22 cellular contexts compared by ENCODE assay signal in genomic region chr5:43140286-43140685, GRCh38. TPM values are rescaled to one million over a fixed set of nuclear protein-coding genes. Genes with fewer than 3 reads are reported as not detected.
DNase-seq lines count a peak whose midpoint lies in the region; ATAC-seq and TF ChIP-seq lines count a peak whose summit lies in the region.
"Had no signal": no experiment of that assay in that cellular context is flagged by ENCODE, and none has a peak within 500 bp of the region (broad histone marks: within the 10 kb centered on the region; RNA-seq: fewer than 3 reads in every experiment).

No MANE protein-coding gene starts in this region.

- H3K27me3 ChIP-seq in SK-N-SH (ENCODE audit: insufficient read depth) (no peaks in the 10 kb centered on the region), WERI-Rb-1 (ENCODE audit: insufficient read depth, low read depth, severe bottlenecking) (no peaks in the 10 kb centered on the region)
- H3K27me3 ChIP-seq: adrenal gland, gastroesophageal sphincter, ovary, right lobe of liver, suprapubic skin had no signal

- H3K36me3 Mint-ChIP-seq in activated naive CD4-positive, alpha-beta T cell treated with anti-CD3 and anti-CD28 coated beads for 36 hours (ENCODE audit: low read depth) = peaks cover 52% of the 10 kb centered on the region
- H3K36me3 Mint-ChIP-seq in effector memory CD8-positive, alpha-beta T cell (ENCODE audit: insufficient read depth) = peaks cover 72% of the 10 kb centered on the region
- H3K36me3 Mint-ChIP-seq in stimulated activated effector memory CD8-positive, alpha-beta T cell treated with anti-CD3 and anti-CD28 coated beads, Interleukin-12 subunit alpha, Interleukin-12 subunit beta, amount 100 ng/mL, for 72 hours = peaks cover 98% of the 10 kb centered on the region

- peaks cover 45% of the 10 kb centered on the region for H3K4me1 Mint-ChIP-seq in activated naive CD4-positive, alpha-beta T cell treated with anti-CD3 and anti-CD28 coated beads for 36 hours (ENCODE audit: low read depth)
- H3K4me1 Mint-ChIP-seq in effector memory CD8-positive, alpha-beta T cell (ENCODE audit: low read depth in 2 of 2) = peaks cover 25 to 46% of the 10 kb centered on the region in 2 donors
- peaks cover 29% of the 10 kb centered on the region for H3K4me1 Mint-ChIP-seq in stimulated activated effector memory CD8-positive, alpha-beta T cell treated with anti-CD3 and anti-CD28 coated beads, Interleukin-12 subunit alpha, Interleukin-12 subunit beta, amount 100 ng/mL, for 72 hours

- H3K27ac ChIP-seq in SK-N-SH (ENCODE audit: low read depth in 2 of 2, low read length in 1 of 2) = no peak overlapping the region
- no peak overlapping the region for H3K27ac ChIP-seq in WERI-Rb-1
- H3K27ac ChIP-seq: adrenal gland, gastroesophageal sphincter, ovary, right lobe of liver, suprapubic skin had no signal

- POLR2A ChIA-PET in SK-N-SH (lab: Yijun Ruan, JAX) = no interaction called here

- H3K27me3 Mint-ChIP-seq in activated naive CD4-positive, alpha-beta T cell treated with anti-CD3 and anti-CD28 coated beads for 36 hours (ENCODE audit: low read depth) = no peaks in the 10 kb centered on the region
- H3K27me3 Mint-ChIP-seq in effector memory CD8-positive, alpha-beta T cell = no peaks in the 10 kb centered on the region

- peaks cover 25% of the 10 kb centered on the region; the same call in 1 of the 2 replicates for H4K20me1 ChIP-seq in SK-N-SH (ENCODE audit: insufficient read depth)

- no peak overlapping the region for H2AFZ ChIP-seq in SK-N-SH (ENCODE audit: low read depth)

- CTCF ChIA-PET in activated naive CD4-positive, alpha-beta T cell treated with anti-CD3 and anti-CD28 coated beads for 36 hours (lab: Charles Lee) = interaction anchor here (0.6 to 1.7 kb wide), 5 partner anchors 10 to 172 kb away, joined by 3 to 5 read pairs (median 4); no protein-coding TSS in a partner anchor
- CTCF ChIA-PET in SK-N-SH (lab: Yijun Ruan, JAX) = interaction anchor here (1.5 kb wide), 1 partner anchor 34 kb away, joined by 4 read pairs; no protein-coding TSS in a partner anchor

- H3K9me3 ChIP-seq in SK-N-SH (no peaks in the 10 kb centered on the region), WERI-Rb-1 (ENCODE audit: severe bottlenecking) (no peaks in the 10 kb centered on the region)
- H3K9me3 ChIP-seq: adrenal gland, gastroesophageal sphincter, ovary, right lobe of liver, suprapubic skin had no signal

- TF ChIP-seq RAD21 in SK-N-SH (IDR thresholded peaks at IDR 0.05; ENCODE audit: low read length) = no peak

- H3K4me1 ChIP-seq in SK-N-SH (ENCODE audit: control insufficient read depth in 1 of 2, insufficient read depth in 2 of 2, low read depth in 1 of 2, low read length in 1 of 2) = no peaks in the 10 kb centered on the region; a peak in 1 of 4 replicates
- H3K4me1 ChIP-seq: gastroesophageal sphincter, right lobe of liver had no signal

- TF ChIP-seq CTCF in SK-N-SH (IDR thresholded peaks at IDR 0.05) (no peak), WERI-Rb-1 (IDR thresholded peaks at IDR 0.05; ENCODE audit: low read depth, low read length) (no peak)

- no peak overlapping the region for H3K9ac ChIP-seq in SK-N-SH

- peak overlapping the region; percentile 30 for H3K27ac Mint-ChIP-seq in activated naive CD4-positive, alpha-beta T cell treated with anti-CD3 and anti-CD28 coated beads for 36 hours
- peak overlapping the region; percentile 52 to 65 for H3K27ac Mint-ChIP-seq in effector memory CD8-positive, alpha-beta T cell
- peak overlapping the region; percentile 76 for H3K27ac Mint-ChIP-seq in stimulated activated effector memory CD8-positive, alpha-beta T cell treated with anti-CD3 and anti-CD28 coated beads, Interleukin-12 subunit alpha, Interleukin-12 subunit beta, amount 100 ng/mL, for 72 hours
- H3K27ac Mint-ChIP-seq: WTC11 had no signal

- H3K36me3 ChIP-seq in SK-N-SH (replicated peaks in 1 of 2; ENCODE audit: control insufficient read depth in 1 of 2, insufficient read depth in 2 of 2, low read length in 1 of 2) = peaks cover 6 to 41% of the 10 kb centered on the region in 2 experiments
- peaks cover 62% of the 10 kb centered on the region for H3K36me3 ChIP-seq in WERI-Rb-1
- H3K36me3 ChIP-seq: adrenal gland, ovary had no signal

- DNase-seq in activated naive CD4-positive, alpha-beta T cell treated with anti-CD3 and anti-CD28 coated beads for 36 hours = no peak
- no peak for DNase-seq in activated naive CD4-positive, alpha-beta T cell (lab: John Stamatoyannopoulos, UW)
- DNase-seq in SK-N-SH (no peak), WERI-Rb-1 (no peak)
- DNase-seq in effector memory CD8-positive, alpha-beta T cell = no peak
- no peak for DNase-seq in stimulated activated effector memory CD8-positive, alpha-beta T cell treated with anti-CD3 and anti-CD28 coated beads, Interleukin-12 subunit alpha, Interleukin-12 subunit beta, amount 100 ng/mL, for 72 hours (ENCODE audit: low spot score in 2 of 2)
- DNase-seq in stimulated activated CD4-positive, alpha-beta T cell treated with anti-CD3 and anti-CD28 coated beads, Interleukin-4, amount 100 ng/mL, for 1 hour = no peak
- DNase-seq: activated CD8-positive, alpha-beta memory T cell treated with anti-CD3 and anti-CD28 coated beads, Interleukin-2, amount 50 U/mL, for 4 hours; adrenal gland; cerebellar nuclear complex; left ventricle myocardium superior; MM.1S; NCI-H187 treated with DMSO at 0.1 percent for 48 hours; NCI-H446; ovary; right lobe of liver; stimulated activated CD4-positive, alpha-beta T cell treated with anti-CD3 and anti-CD28 coated beads, Interleukin-1b, Interleukin-23, amount 100 ng/mL, for 48 hours had no signal

- H3K9me3 Mint-ChIP-seq in activated naive CD4-positive, alpha-beta T cell treated with anti-CD3 and anti-CD28 coated beads for 36 hours = no peaks in the 10 kb centered on the region
- no peaks in the 10 kb centered on the region for H3K9me3 Mint-ChIP-seq in effector memory CD8-positive, alpha-beta T cell
- H3K9me3 Mint-ChIP-seq in stimulated activated effector memory CD8-positive, alpha-beta T cell treated with anti-CD3 and anti-CD28 coated beads, Interleukin-12 subunit alpha, Interleukin-12 subunit beta, amount 100 ng/mL, for 72 hours = no peaks in the 10 kb centered on the region
- H3K9me3 Mint-ChIP-seq: WTC11 had no signal

- intact Hi-C loops in activated naive CD4-positive, alpha-beta T cell treated with anti-CD3 and anti-CD28 coated beads for 36 hours (cut with micrococcal nuclease) = loop anchor here (1.0 to 2.0 kb wide), 4 partner anchors 19 to 53 kb away; no protein-coding TSS in a partner anchor

- 41% methylated on average over 2 of the region's 2 CpGs for WGBS in SK-N-SH (ENCODE audit: low lambda C conversion rate)

- peaks cover 38% of the 10 kb centered on the region for H3K79me2 ChIP-seq in SK-N-SH (ENCODE audit: insufficient read depth)

- H3K4me3 Mint-ChIP-seq in activated naive CD4-positive, alpha-beta T cell treated with anti-CD3 and anti-CD28 coated beads for 36 hours = no peak overlapping the region
- H3K4me3 Mint-ChIP-seq in effector memory CD8-positive, alpha-beta T cell = no peak overlapping the region
- H3K4me3 Mint-ChIP-seq in stimulated activated effector memory CD8-positive, alpha-beta T cell treated with anti-CD3 and anti-CD28 coated beads, Interleukin-12 subunit alpha, Interleukin-12 subunit beta, amount 100 ng/mL, for 72 hours = no peak overlapping the region
- H3K4me3 Mint-ChIP-seq: WTC11 had no signal

- H3K9me2 ChIP-seq in SK-N-SH = no peaks in the 10 kb centered on the region

- peaks cover 34% of the 10 kb centered on the region for H3F3A ChIP-seq in SK-N-SH (replicated peaks; ENCODE audit: insufficient read depth)

- no peak overlapping the region for H3K4me2 ChIP-seq in SK-N-SH

- H3K4me3 ChIP-seq in SK-N-SH (ENCODE audit: low read depth in 2 of 2, low read length in 1 of 2) = no peak overlapping the region
- H3K4me3 ChIP-seq in WERI-Rb-1 (ENCODE audit: low read depth, low read length) = no peak overlapping the region
- H3K4me3 ChIP-seq: adrenal gland, gastroesophageal sphincter, GM12878, ovary, right lobe of liver, suprapubic skin had no signal

- no peak for TF ChIP-seq EP300 in SK-N-SH (IDR thresholded peaks at IDR 0.05; ENCODE audit: borderline replicate concordance in 1 of 2, low read depth in 1 of 2, low read length in 1 of 2)

- ATAC-seq in effector memory CD8-positive, alpha-beta T cell (replicated peaks) = peak; percentile 47
- peak; percentile 96 for ATAC-seq in stimulated activated effector memory CD8-positive, alpha-beta T cell treated with anti-CD3 and anti-CD28 coated beads, Interleukin-12 subunit alpha, Interleukin-12 subunit beta, amount 100 ng/mL, for 72 hours
- no peak for ATAC-seq in HG03354 (IDR thresholded peaks at IDR 0.05; ENCODE audit: poor library complexity, severe bottlenecking, unreplicated experiment)
- ATAC-seq: gastroesophageal sphincter, GM12878, left ventricle myocardium superior, right lobe of liver, WTC11 had no signal

TF ChIP-seq in SK-N-SH, 30 proteins besides CTCF, POLR2A, EP300 and RAD21:
- TF ChIP-seq JUND (IDR thresholded peaks at IDR 0.05) = no peak
- TF ChIP-seq TCF12 (IDR thresholded peaks at IDR 0.05) = peak; percentile 36; the same call in 1 of the 2 replicates
- TF ChIP-seq NFIC (IDR thresholded peaks at IDR 0.05; ENCODE audit: borderline replicate concordance) = peak; percentile 71; the same call in 1 of the 2 replicates

RNA-seq across cellular contexts. Expression of gene ZNF131, which starts 19.6 kb away (rescaled TPM):
- total RNA-seq in activated naive CD4-positive, alpha-beta T cell treated with anti-CD3 and anti-CD28 coated beads for 36 hours = 10 to 100 TPM; 25.0 to 29.6 TPM
- 17.2 and 22.9 TPM in 2 replicates for polyA plus RNA-seq in SK-N-SH (2012; rRNA removed)
- 25.3 and 25.6 TPM in 2 replicates for polyA plus RNA-seq in SK-N-SH (2012; cell fraction: cytosol; rRNA removed)
- 20.2 and 35.9 TPM in 2 replicates for polyA plus RNA-seq in SK-N-SH (2012; cell fraction: nucleus; rRNA removed)

RNA-seq across cellular contexts. Expression of gene NIM1K, which starts 51.7 kb away (rescaled TPM):
- total RNA-seq in activated naive CD4-positive, alpha-beta T cell treated with anti-CD3 and anti-CD28 coated beads for 36 hours = under 1 TPM; 0.54 to 0.57 TPM
- polyA plus RNA-seq in SK-N-SH (2012; rRNA removed) = 0.16 and 0.23 TPM in 2 replicates
- polyA plus RNA-seq in SK-N-SH (2012; cell fraction: cytosol; rRNA removed) = 0.14 and 0.15 TPM in 2 replicates
- 0.11 and 0.13 TPM in 2 replicates for polyA plus RNA-seq in SK-N-SH (2012; cell fraction: nucleus; rRNA removed)
